18 cellular contexts compared by ENCODE assay signal in genomic region chr12:88298014-88298682, GRCh38.
DNase-seq lines count a peak whose midpoint lies in the region; ATAC-seq, FAIRE-seq and TF ChIP-seq lines count a peak whose summit lies in the region.
"Had no signal": no experiment of that assay in that cellular context is flagged by ENCODE, and none has a peak within 500 bp of the region (broad histone marks: within the 10 kb centered on the region; RNA-seq: fewer than 3 reads in every experiment).

No MANE protein-coding gene starts in this region.

- H3K36me3 ChIP-seq in KMS-11 (ENCODE audit: insufficient read depth) = no peaks in the 10 kb centered on the region; the same call in 1 of the 2 replicates
- no peaks in the 10 kb centered on the region for H3K36me3 ChIP-seq in neural progenitor cell
- H3K36me3 ChIP-seq: colonic mucosa, left lung, stomach had no signal

- peaks cover 19% of the 10 kb centered on the region for H3K9me3 Mint-ChIP-seq in T-helper 2 cell treated with Interferon-gamma antibody and Interleukin-4, amounts not matched to agents 5 μg/mL and 100 μg/mL, for 36 hours
- no peaks in the 10 kb centered on the region for H3K9me3 Mint-ChIP-seq in activated naive CD8-positive, alpha-beta T cell treated with anti-CD3 and anti-CD28 coated beads for 36 hours
- H3K9me3 Mint-ChIP-seq in neural progenitor cell = peaks cover 2% of the 10 kb centered on the region

- FAIRE-seq in frontal cortex (lab: Jason Lieb, UNC) = no peak
- FAIRE-seq: A204.1, G401.6 had no signal

- H3K9ac ChIP-seq in KMS-11 (peak overlapping the region; percentile 64), neural progenitor cell (no peak overlapping the region)

- TF ChIP-seq CTCF in KMS-11 (conservative IDR thresholded peaks at IDR 0.05; ENCODE audit: low read depth, low read length) (no peak), neural progenitor cell (IDR thresholded peaks at IDR 0.05) (no peak)

- H3K4me3 ChIP-seq in KMS-11 (IDR thresholded peaks at IDR 0.05; ENCODE audit: insufficient read depth, low read depth, low read length) (no peak overlapping the region), neural progenitor cell (no peak overlapping the region)
- H3K4me3 ChIP-seq: colonic mucosa, left lung, stomach had no signal

- no peaks in the 10 kb centered on the region for H3K9me3 ChIP-seq in neural progenitor cell (ENCODE audit: low read depth)
- H3K9me3 ChIP-seq: colonic mucosa had no signal

- DNase-seq in T-helper 2 cell treated with Interferon-gamma antibody and Interleukin-4, amounts not matched to agents 5 μg/mL and 100 μg/mL, for 36 hours (ENCODE audit: low spot score) = no peak
- no peak for DNase-seq in T-helper 2 cell
- DNase-seq in activated naive CD8-positive, alpha-beta T cell treated with anti-CD3 and anti-CD28 coated beads for 36 hours = no peak
- no peak for DNase-seq in neural progenitor cell (ENCODE audit: low spot score)
- DNase-seq in frontal cortex (ENCODE audit: low spot score in 2 of 2) = no peak
- no peak for DNase-seq in superior temporal gyrus (ENCODE audit: extremely low spot score)
- DNase-seq: colonic mucosa, left lung, naive B cell, NCI-H1694, T-helper 9 cell had no signal

- ATAC-seq in GM18511 (IDR thresholded peaks at IDR 0.05; ENCODE audit: unreplicated experiment) = no peak
- ATAC-seq: sciatic nerve had no signal

- peak overlapping the region; percentile 99 for H3K27ac ChIP-seq in KMS-11
- H3K27ac ChIP-seq in neural progenitor cell = no peak overlapping the region
- H3K27ac ChIP-seq: colonic mucosa, left lung, RWPE1 had no signal

- H3K27ac Mint-ChIP-seq in T-helper 2 cell treated with Interferon-gamma antibody and Interleukin-4, amounts not matched to agents 5 μg/mL and 100 μg/mL, for 36 hours = peak overlapping the region; percentile 85
- H3K27ac Mint-ChIP-seq in activated naive CD8-positive, alpha-beta T cell treated with anti-CD3 and anti-CD28 coated beads for 36 hours = peak overlapping the region; percentile 79
- H3K27ac Mint-ChIP-seq in neural progenitor cell = peak overlapping the region; percentile 30
- H3K27ac Mint-ChIP-seq: naive B cell had no signal

- H3K79me2 ChIP-seq in KMS-11 (ENCODE audit: insufficient read depth, low read depth) = no peaks in the 10 kb centered on the region
- H3K79me2 ChIP-seq in neural progenitor cell (ENCODE audit: low read depth) = no peaks in the 10 kb centered on the region

- no peak overlapping the region for H3K4me3 Mint-ChIP-seq in T-helper 2 cell treated with Interferon-gamma antibody and Interleukin-4, amounts not matched to agents 5 μg/mL and 100 μg/mL, for 36 hours
- H3K4me3 Mint-ChIP-seq in activated naive CD8-positive, alpha-beta T cell treated with anti-CD3 and anti-CD28 coated beads for 36 hours = no peak overlapping the region
- H3K4me3 Mint-ChIP-seq in neural progenitor cell = no peak overlapping the region
- H3K4me3 Mint-ChIP-seq: naive B cell had no signal

- H3K27me3 Mint-ChIP-seq in T-helper 2 cell treated with Interferon-gamma antibody and Interleukin-4, amounts not matched to agents 5 μg/mL and 100 μg/mL, for 36 hours (ENCODE audit: low read depth) = no peaks in the 10 kb centered on the region
- H3K27me3 Mint-ChIP-seq in activated naive CD8-positive, alpha-beta T cell treated with anti-CD3 and anti-CD28 coated beads for 36 hours = peaks cover 4% of the 10 kb centered on the region
- H3K27me3 Mint-ChIP-seq in neural progenitor cell (ENCODE audit: insufficient read depth, low read depth) = peaks cover 3% of the 10 kb centered on the region
- H3K27me3 Mint-ChIP-seq: naive B cell had no signal

- H3K4me1 ChIP-seq in KMS-11 (ENCODE audit: low read depth, poor library complexity, severe bottlenecking) (peaks cover 52% of the 10 kb centered on the region), neural progenitor cell (no peaks in the 10 kb centered on the region)
- H3K4me1 ChIP-seq: colonic mucosa, left lung had no signal

- peak overlapping the region; percentile 62; the same call in 1 of the 2 replicates for H2AFZ ChIP-seq in KMS-11 (ENCODE audit: low read depth)
- no peak overlapping the region for H2AFZ ChIP-seq in neural progenitor cell (replicated peaks)

- H3K4me2 ChIP-seq in KMS-11 = peak overlapping the region; percentile 54
- no peak overlapping the region for H3K4me2 ChIP-seq in neural progenitor cell

- H3K4me1 Mint-ChIP-seq in T-helper 2 cell treated with Interferon-gamma antibody and Interleukin-4, amounts not matched to agents 5 μg/mL and 100 μg/mL, for 36 hours (ENCODE audit: low read depth) = peaks cover 29% of the 10 kb centered on the region
- peaks cover 11% of the 10 kb centered on the region for H3K4me1 Mint-ChIP-seq in activated naive CD8-positive, alpha-beta T cell treated with anti-CD3 and anti-CD28 coated beads for 36 hours
- peaks cover 6% of the 10 kb centered on the region for H3K4me1 Mint-ChIP-seq in neural progenitor cell
- H3K4me1 Mint-ChIP-seq: naive B cell had no signal

- H3K36me3 Mint-ChIP-seq in T-helper 2 cell treated with Interferon-gamma antibody and Interleukin-4, amounts not matched to agents 5 μg/mL and 100 μg/mL, for 36 hours (ENCODE audit: low read depth) = peaks cover 2% of the 10 kb centered on the region
- H3K36me3 Mint-ChIP-seq in activated naive CD8-positive, alpha-beta T cell treated with anti-CD3 and anti-CD28 coated beads for 36 hours = no peaks in the 10 kb centered on the region
- H3K36me3 Mint-ChIP-seq in neural progenitor cell = no peaks in the 10 kb centered on the region
- H3K36me3 Mint-ChIP-seq: naive B cell had no signal

- H3F3A ChIP-seq in neural progenitor cell (ENCODE audit: low read depth) = no peaks in the 10 kb centered on the region

- H3K27me3 ChIP-seq in KMS-11 (ENCODE audit: insufficient read depth, low read depth) (no peaks in the 10 kb centered on the region), neural progenitor cell (no peaks in the 10 kb centered on the region)
- H3K27me3 ChIP-seq: colonic mucosa, left lung, stomach had no signal

- no peaks in the 10 kb centered on the region for H4K20me1 ChIP-seq in KMS-11 (ENCODE audit: insufficient read depth)
- H4K20me1 ChIP-seq in neural progenitor cell (ENCODE audit: low read depth) = no peaks in the 10 kb centered on the region

Comparison
In these comparisons a context has a peak if more than half of its experiments do, and no peak if none do; other contexts are left out.
1. H3K27ac Mint-ChIP-seq: peak in every context shown above with its lines; median percentile 85 in T-helper 2 cell treated with Interferon-gamma antibody and Interleukin-4, amounts not matched to agents 5 μg/mL and 100 μg/mL, for 36 hours; 79 in activated naive CD8-positive, alpha-beta T cell treated with anti-CD3 and anti-CD28 coated beads for 36 hours; 30 in neural progenitor cell.